In the genomic region with DNA sequence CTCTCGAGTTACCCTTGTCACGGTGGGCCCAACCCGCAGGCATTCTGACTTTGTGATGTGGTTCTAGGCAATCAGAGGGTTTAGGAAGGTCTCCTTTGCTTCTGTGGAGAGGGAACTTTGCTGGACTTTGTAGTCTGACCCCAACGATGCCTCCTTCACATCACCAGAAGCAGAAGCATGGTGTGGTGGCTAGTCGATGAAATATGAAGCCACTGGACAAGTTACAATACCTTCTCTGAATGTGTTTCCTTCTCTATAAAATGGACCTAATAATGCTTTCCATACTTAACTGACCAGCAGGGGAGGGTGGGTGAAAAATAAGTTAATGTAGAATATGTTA, we compare ENCODE assay signal across 8 cellular contexts. TPM values are rescaled to one million over a fixed set of nuclear protein-coding genes. Genes with fewer than 3 reads are reported as not detected.
DNase-seq lines count a peak whose midpoint lies in the region; ATAC-seq, FAIRE-seq and TF ChIP-seq lines count a peak whose summit lies in the region.

No MANE protein-coding gene starts in this region.

- POLR2A ChIA-PET in PC-9 (lab: Charles Lee; ENCODE audit: unreplicated experiment) = no interaction called here

- no peaks in the 10 kb centered on the region for H3K27me3 ChIP-seq in PC-9 (ENCODE audit: insufficient read depth, low read depth)
- no peaks in the 10 kb centered on the region for H3K27me3 ChIP-seq in esophagus squamous epithelium
- peaks cover 89% of the 10 kb centered on the region for H3K27me3 ChIP-seq in neural progenitor cell

- peak overlapping the region; percentile 40 for H3K27ac Mint-ChIP-seq in neural progenitor cell

- CTCF ChIA-PET in PC-9 (lab: Charles Lee) = no interaction called here

- ATAC-seq in HG02852 (IDR thresholded peaks at IDR 0.05; ENCODE audit: unreplicated experiment) = no peak

- H3K9me3 ChIP-seq in PC-9 (ENCODE audit: insufficient read depth, low read depth) = no peaks in the 10 kb centered on the region
- no peaks in the 10 kb centered on the region for H3K9me3 ChIP-seq in esophagus squamous epithelium
- no peaks in the 10 kb centered on the region for H3K9me3 ChIP-seq in neural progenitor cell (ENCODE audit: low read depth)

- intact Hi-C loops in PC-9 (cut with micrococcal nuclease; ENCODE audit: unreplicated experiment) = no loop called here
- intact Hi-C loops in esophagus squamous epithelium (cut with DNase I) = loop anchor here (10.0 kb wide), 1 partner anchor 307 kb away; no protein-coding TSS in a partner anchor

- peaks cover 6% of the 10 kb centered on the region for H3K27me3 Mint-ChIP-seq in neural progenitor cell (ENCODE audit: insufficient read depth, low read depth)

- H3K36me3 ChIP-seq in PC-9 (ENCODE audit: low read depth) (no peaks in the 10 kb centered on the region), esophagus squamous epithelium (no peaks in the 10 kb centered on the region), neural progenitor cell (no peaks in the 10 kb centered on the region)

- peak overlapping the region; percentile 5; the same call in 1 of the 2 replicates for H3K27ac ChIP-seq in C4-2B
- H3K27ac ChIP-seq in PC-9 = no peak overlapping the region
- peak overlapping the region in 3 of 4 donors; percentile 29 to 65 (median 46) for H3K27ac ChIP-seq in esophagus squamous epithelium
- H3K27ac ChIP-seq in neural progenitor cell = no peak overlapping the region

- no peaks in the 10 kb centered on the region for H3K79me2 ChIP-seq in PC-9 (ENCODE audit: low read depth)
- H3K79me2 ChIP-seq in neural progenitor cell (ENCODE audit: low read depth) = no peaks in the 10 kb centered on the region

- H3F3A ChIP-seq in PC-9 (ENCODE audit: insufficient read depth, low read depth) (no peaks in the 10 kb centered on the region; the same call in 1 of the 2 replicates), neural progenitor cell (ENCODE audit: low read depth) (no peaks in the 10 kb centered on the region)

- H2AFZ ChIP-seq in PC-9 (peak overlapping the region; percentile 93), neural progenitor cell (replicated peaks) (peak overlapping the region; percentile 95)

- 5% methylated on average over 4 of the region's 5 CpGs for WGBS in esophagus squamous epithelium, 2 donors

- peaks cover 7% of the 10 kb centered on the region for H3K4me1 Mint-ChIP-seq in neural progenitor cell

- no peak for FAIRE-seq in H54 (lab: Jason Lieb, UNC)

- peaks cover 4% of the 10 kb centered on the region for H3K9me3 Mint-ChIP-seq in neural progenitor cell

- DNase-seq in PC-9 = no peak
- DNase-seq in esophagus squamous epithelium (lab: John Stamatoyannopoulos, UW) = no peak
- no peak for DNase-seq in neural progenitor cell (ENCODE audit: low spot score)
- no peak for DNase-seq in H54 (ENCODE audit: insufficient read length, low spot score)
- no peak for DNase-seq in putamen (ENCODE audit: low spot score)
- no peak for DNase-seq in DMS53 treated with DMSO at 0.1 percent for 48 hours (lab: John Stamatoyannopoulos, UW; ENCODE audit: unreplicated experiment)

- TF ChIP-seq CTCF in C4-2B (conservative IDR thresholded peaks at IDR 0.05) = no peak
- TF ChIP-seq CTCF in PC-9 (conservative IDR thresholded peaks at IDR 0.05) = no peak
- TF ChIP-seq CTCF in esophagus squamous epithelium (IDR thresholded peaks at IDR 0.05) = no peak
- no peak for TF ChIP-seq CTCF in neural progenitor cell (IDR thresholded peaks at IDR 0.05)

- H4K20me1 ChIP-seq in PC-9 (ENCODE audit: insufficient read depth) = no peaks in the 10 kb centered on the region
- H4K20me1 ChIP-seq in neural progenitor cell (ENCODE audit: low read depth) = no peaks in the 10 kb centered on the region

- H3K9me2 ChIP-seq in PC-9 (ENCODE audit: insufficient read depth) = peaks cover 7% of the 10 kb centered on the region; the same call in 1 of the 2 replicates

- H3K4me2 ChIP-seq in PC-9 (peak overlapping the region; percentile 84), neural progenitor cell (peak overlapping the region; percentile 81)

- no TSS peak for BruUV-seq in PC-9 (replicated peaks; lab: Mats Ljungman, UMichigan)

- no peak overlapping the region for H3K9ac ChIP-seq in neural progenitor cell

- H3K4me3 ChIP-seq in PC-9 (peak overlapping the region; percentile 79), esophagus squamous epithelium (peak overlapping the region; percentile 48 to 84 (median 70)), neural progenitor cell (peak overlapping the region; percentile 77)

- H3K4me3 Mint-ChIP-seq in neural progenitor cell = peak overlapping the region; percentile 97

- no peak for TF ChIP-seq POLR2A in esophagus squamous epithelium (IDR thresholded peaks at IDR 0.05)
- no peak for TF ChIP-seq POLR2A in H54 (IDR thresholded peaks at IDR 0.05; ENCODE audit: low read depth, low read length)

- peaks cover 9% of the 10 kb centered on the region for H3K4me1 ChIP-seq in PC-9 (replicated peaks; ENCODE audit: insufficient read depth)
- peaks cover 4 to 18% (median 7%) of the 10 kb centered on the region in 3 donors for H3K4me1 ChIP-seq in esophagus squamous epithelium
- no peaks in the 10 kb centered on the region for H3K4me1 ChIP-seq in neural progenitor cell

- H3K36me3 Mint-ChIP-seq in neural progenitor cell = no peaks in the 10 kb centered on the region

RNA-seq across cellular contexts. Expression of a gene that starts 0.6 kb away (rescaled TPM):
- total RNA-seq in PC-9 (2021) = 7.5 and 10.6 TPM in 2 replicates
- 1 to 10 TPM; 1.2 to 6.1 (median 3.0) TPM for total RNA-seq in esophagus squamous epithelium
- 5.0 and 5.8 TPM in 2 replicates for total RNA-seq in neural progenitor cell (ENCODE audit: low replicate concordance)

Comparison
In these comparisons a context has a peak if more than half of its experiments do, and no peak if none do; other contexts are left out.
1. H3K27ac ChIP-seq: peak in C4-2B (single experiment) and esophagus squamous epithelium (3 of 4); none in PC-9 (single experiment) and neural progenitor cell (single experiment).
2. Peak in every context shown above with its lines, with median percentiles within 50 percentile points of each other: H3K4me3 ChIP-seq.